ENCODE assay signal across 8 cellular contexts in genomic region chr15:73951591-73951990, GRCh38. TPM values are rescaled to one million over a fixed set of nuclear protein-coding genes. Genes with fewer than 3 reads are reported as not detected.
DNase-seq lines count a peak whose midpoint lies in the region; ATAC-seq and TF ChIP-seq lines count a peak whose summit lies in the region.

No MANE protein-coding gene starts in this region.

- no peaks in the 10 kb centered on the region for H4K20me1 ChIP-seq in smooth muscle cell (ENCODE audit: low read depth)

- ATAC-seq in lung (ENCODE audit: insufficient read depth, low FRiP score) (no peak), GM18519 (IDR thresholded peaks at IDR 0.05; ENCODE audit: low FRiP score, unreplicated experiment) (no peak)

- H3K79me2 ChIP-seq in smooth muscle cell (ENCODE audit: low read depth): no peaks in the 10 kb centered on the region

- H3K27ac ChIP-seq in HUES64 (ENCODE audit: low read depth, low read length) (no peak overlapping the region), brain microvascular endothelial cell (peak overlapping the region; percentile 62), lung (ENCODE audit: low read depth in 1 of 2, low read length in 1 of 2) (peak overlapping the region; percentile 63 to 74), smooth muscle cell (ENCODE audit: low read depth) (peak overlapping the region; percentile 86)

- peaks cover 12% of the 10 kb centered on the region for H3F3A ChIP-seq in smooth muscle cell (ENCODE audit: low read depth)

- H3K9me3 ChIP-seq in HUES64 (ENCODE audit: insufficient read depth, low read depth, low read length): no peaks in the 10 kb centered on the region
- no peaks in the 10 kb centered on the region for H3K9me3 ChIP-seq in lung (ENCODE audit: control insufficient read depth in 2 of 2, insufficient read depth in 1 of 2, low read length in 1 of 2)
- H3K9me3 ChIP-seq in smooth muscle cell (replicated peaks; ENCODE audit: low read depth): no peaks in the 10 kb centered on the region

- H3K4me3 ChIP-seq in HUES64 (ENCODE audit: low read length) (no peak overlapping the region), brain microvascular endothelial cell (ENCODE audit: low read depth, low read length) (no peak overlapping the region), lung (no peak overlapping the region), smooth muscle cell (no peak overlapping the region)

- no peak for TF ChIP-seq CTCF in brain microvascular endothelial cell (IDR thresholded peaks at IDR 0.05; ENCODE audit: low read depth, low read length, missing control alignments)
- TF ChIP-seq CTCF in lung (IDR thresholded peaks at IDR 0.05; ENCODE audit: control extremely low read depth, extremely low read depth): no peak
- no peak for TF ChIP-seq CTCF in smooth muscle cell (IDR thresholded peaks at IDR 0.05; ENCODE audit: borderline replicate concordance, insufficient read depth, poor library complexity, severe bottlenecking)

- H3K27me3 ChIP-seq in HUES64 (ENCODE audit: insufficient read depth, low read length) (no peaks in the 10 kb centered on the region), brain microvascular endothelial cell (replicated peaks) (no peaks in the 10 kb centered on the region), lung (ENCODE audit: control insufficient read depth, insufficient read depth) (no peaks in the 10 kb centered on the region), smooth muscle cell (ENCODE audit: low read depth) (no peaks in the 10 kb centered on the region)

- peak overlapping the region; percentile 58 for H3K4me2 ChIP-seq in smooth muscle cell

- H2AFZ ChIP-seq in smooth muscle cell (ENCODE audit: low read depth): no peak overlapping the region

- in situ Hi-C loops in brain microvascular endothelial cell (cut with HindIII; ENCODE audit: low pct_ligation_motif_present, low sequenced_read_pairs): no loop called here

- H3K36me3 ChIP-seq in HUES64 (ENCODE audit: insufficient read depth, low read length) (no peaks in the 10 kb centered on the region), brain microvascular endothelial cell (replicated peaks) (peaks cover 29% of the 10 kb centered on the region), lung (ENCODE audit: control insufficient read depth in 2 of 2, insufficient read depth in 2 of 2, low read length in 2 of 2) (no peaks in the 10 kb centered on the region), smooth muscle cell (ENCODE audit: low read depth) (no peaks in the 10 kb centered on the region)

- DNase-seq in brain microvascular endothelial cell (no peak), lung (ENCODE audit: low spot score) (no peak), smooth muscle cell (lab: John Stamatoyannopoulos, UW; ENCODE audit: unreplicated experiment) (no peak), activated T-cell treated with anti-CD3 and anti-CD28 coated beads for 4 hours (no peak), DMS53 (lab: John Stamatoyannopoulos, UW) (no peak), NCI-H2081 treated with DMSO at 0.1 percent for 48 hours (lab: John Stamatoyannopoulos, UW) (no peak)

- WGBS in HUES64: 46% methylated on average over 12 of the region's 12 CpGs
- WGBS in lung, 2 donors: 42 to 48% methylated on average over 11 to 12 of the region's 12 CpGs
- 9% methylated on average over 9 of the region's 12 CpGs for WGBS in smooth muscle cell (ENCODE audit: low lambda C conversion rate)

- peaks cover 12% of the 10 kb centered on the region for H3K4me1 ChIP-seq in HUES64 (ENCODE audit: insufficient read depth, low read length)
- peaks cover 6% of the 10 kb centered on the region in 2 donors for H3K4me1 ChIP-seq in lung (ENCODE audit: control insufficient read depth in 2 of 2, insufficient read depth in 2 of 2, low read length in 2 of 2)
- peaks cover 15% of the 10 kb centered on the region for H3K4me1 ChIP-seq in smooth muscle cell (ENCODE audit: low read depth)

- H3K9ac ChIP-seq in HUES64 (ENCODE audit: low read depth, low read length): peak overlapping the region; percentile 15; the same call in 1 of the 2 replicates
- H3K9ac ChIP-seq in smooth muscle cell (ENCODE audit: low read depth): peak overlapping the region; percentile 61

RNA-seq across cellular contexts. Expression of gene LOXL1, which starts 25.3 kb away (rescaled TPM):
- polyA plus RNA-seq in HUES64 (2013, experiment 1 of 2): 14.3 TPM
- 26.6 TPM for polyA plus RNA-seq in HUES64 (2013, experiment 2 of 2)
- total RNA-seq in lung: 10 to 100 TPM; 13.1 to 25.3 TPM
- polyA plus RNA-seq in lung: 10 to 100 TPM in 1 of 2 donors, 1 to 10 TPM in 1; 9.4 to 15.5 TPM
- total RNA-seq in smooth muscle cell: 239 and 252 TPM in 2 replicates
- polyA plus RNA-seq in smooth muscle cell: 736 and 899 TPM in 2 replicates

RNA-seq across cellular contexts. Expression of gene STOML1, which starts 40.5 kb away (rescaled TPM):
- polyA plus RNA-seq in HUES64 (2013, experiment 1 of 2): 2.5 TPM
- polyA plus RNA-seq in HUES64 (2013, experiment 2 of 2): 3.7 TPM
- total RNA-seq in lung (10 to 100 TPM; 10.3 to 30.5 TPM), smooth muscle cell (9.3 and 12.4 TPM in 2 replicates)
- polyA plus RNA-seq in lung (10 to 100 TPM; 23.4 to 35.4 TPM), smooth muscle cell (23.7 and 27.5 TPM in 2 replicates)

RNA-seq across cellular contexts. Expression of gene PML, which starts 42.9 kb away (rescaled TPM):
- 18.8 TPM for polyA plus RNA-seq in HUES64 (2013, experiment 1 of 2)
- polyA plus RNA-seq in HUES64 (2013, experiment 2 of 2): 21.3 TPM
- total RNA-seq in lung (10 to 100 TPM; 77.5 to 80.5 TPM), smooth muscle cell (21.6 and 34.1 TPM in 2 replicates)
- polyA plus RNA-seq in lung (10 to 100 TPM; 33.9 to 44.2 TPM), smooth muscle cell (33.7 and 39.4 TPM in 2 replicates)
